13 cellular contexts compared by ENCODE assay signal in genomic region chr9:34651286-34651685, GRCh38. TPM values are rescaled to one million over a fixed set of nuclear protein-coding genes. Genes with fewer than 3 reads are reported as not detected.
DNase-seq lines count a peak whose midpoint lies in the region; ATAC-seq and TF ChIP-seq lines count a peak whose summit lies in the region.
"Had no signal": no experiment of that assay in that cellular context is flagged by ENCODE, and none has a peak within 500 bp of the region (broad histone marks: within the 10 kb centered on the region; RNA-seq: fewer than 3 reads in every experiment).

No MANE protein-coding gene starts in this region.

- CTCF ChIA-PET in WTC11 (lab: Charles Lee) = interaction anchor here (0.6 to 4.2 kb wide), 7 partner anchors 13 to 717 kb away, joined by 3 to 31 read pairs (median 4); partner anchors contain the start of gene SIGMAR1

- H3K4me3 ChIP-seq in CD4-positive, CD25-positive, alpha-beta regulatory T cell (ENCODE audit: low read depth, low read length) = no peak overlapping the region

- H3K27me3 ChIP-seq in CD4-positive, CD25-positive, alpha-beta regulatory T cell (ENCODE audit: control insufficient read depth, insufficient read depth, low read length) = no peaks in the 10 kb centered on the region

- no peak overlapping the region for H3K27ac ChIP-seq in CD4-positive, CD25-positive, alpha-beta regulatory T cell (ENCODE audit: insufficient read depth, low read length, poor library complexity, severe bottlenecking)

- H3K36me3 ChIP-seq in CD4-positive, CD25-positive, alpha-beta regulatory T cell (ENCODE audit: control insufficient read depth, insufficient read depth, low read length) = peaks cover 31% of the 10 kb centered on the region

- peaks cover 16% of the 10 kb centered on the region for H3K36me3 Mint-ChIP-seq in CD4-positive, CD25-positive, alpha-beta regulatory T cell
- H3K36me3 Mint-ChIP-seq in WTC11 (peaks cover 18% of the 10 kb centered on the region), glutamatergic neuron (ENCODE audit: unreplicated experiment) (peaks cover 8% of the 10 kb centered on the region)

- no peaks in the 10 kb centered on the region for H3K27me3 Mint-ChIP-seq in CD4-positive, CD25-positive, alpha-beta regulatory T cell
- H3K27me3 Mint-ChIP-seq in WTC11 (ENCODE audit: low read depth) (no peaks in the 10 kb centered on the region), glutamatergic neuron (ENCODE audit: unreplicated experiment) (peaks cover 7% of the 10 kb centered on the region)
- H3K27me3 Mint-ChIP-seq: activated naive CD8-positive, alpha-beta T cell; naive B cell; T-cell had no signal

- H3K27ac Mint-ChIP-seq in CD4-positive, CD25-positive, alpha-beta regulatory T cell = peak overlapping the region in 2 of 3 donors; percentile 31 to 52
- H3K27ac Mint-ChIP-seq in WTC11 (peak overlapping the region; percentile 94; the same call in 1 of the 2 replicates), glutamatergic neuron (ENCODE audit: unreplicated experiment) (no peak overlapping the region)
- H3K27ac Mint-ChIP-seq: activated naive CD8-positive, alpha-beta T cell had no signal

- TF ChIP-seq CTCF in WTC11 (IDR thresholded peaks at IDR 0.05) (no peak), glutamatergic neuron (IDR thresholded peaks at IDR 0.05; ENCODE audit: partially characterized antibody, unreplicated experiment) (no peak)

- ATAC-seq in CD4-positive, CD25-positive, alpha-beta regulatory T cell (ENCODE audit: low read depth in 2 of 2) = no peak
- ATAC-seq in WTC11 (no peak), GM18907 (IDR thresholded peaks at IDR 0.05; ENCODE audit: unreplicated experiment) (no peak)

- no peaks in the 10 kb centered on the region for H3K9me3 ChIP-seq in CD4-positive, CD25-positive, alpha-beta regulatory T cell (ENCODE audit: control insufficient read depth in 2 of 2, low read length in 2 of 2)

- peaks cover 9 to 59% (median 51%) of the 10 kb centered on the region in 4 donors for H3K4me1 Mint-ChIP-seq in CD4-positive, CD25-positive, alpha-beta regulatory T cell
- H3K4me1 Mint-ChIP-seq in WTC11 (peaks cover 40% of the 10 kb centered on the region), glutamatergic neuron (ENCODE audit: low read depth, unreplicated experiment) (peaks cover 27% of the 10 kb centered on the region)

- DNase-seq in CD4-positive, CD25-positive, alpha-beta regulatory T cell = no peak
- DNase-seq in WTC11 (ENCODE audit: low spot score) (no peak), glutamatergic neuron (no peak), pons (ENCODE audit: low spot score) (peak; percentile 32), middle frontal gyrus (ENCODE audit: extremely low spot score, low spot score) (no peak), NCI-H1694 (lab: John Stamatoyannopoulos, UW) (no peak)
- no peak for DNase-seq in effector CD8-positive, alpha-beta T cell (lab: John Stamatoyannopoulos, UW)
- DNase-seq: naive B cell had no signal

- H3K9me3 Mint-ChIP-seq in CD4-positive, CD25-positive, alpha-beta regulatory T cell = peaks cover 0 to 3% (median 0%) of the 10 kb centered on the region in 7 donors
- H3K9me3 Mint-ChIP-seq in WTC11 (no peaks in the 10 kb centered on the region), glutamatergic neuron (ENCODE audit: unreplicated experiment) (peaks cover 7% of the 10 kb centered on the region)
- H3K9me3 Mint-ChIP-seq: naive B cell, T-cell had no signal

- H3K4me3 Mint-ChIP-seq in CD4-positive, CD25-positive, alpha-beta regulatory T cell = peak overlapping the region in 1 of 4 donors; percentile 16
- peak overlapping the region; percentile 81 for H3K4me3 Mint-ChIP-seq in WTC11
- peak overlapping the region; percentile 77 for H3K4me3 Mint-ChIP-seq in glutamatergic neuron (ENCODE audit: unreplicated experiment)
- H3K4me3 Mint-ChIP-seq: activated naive CD8-positive, alpha-beta T cell; T-cell had no signal

- POLR2A ChIA-PET in WTC11 (lab: Charles Lee) = interaction anchor here (0.9 to 1.3 kb wide), 2 partner anchors 14 to 51 kb away, joined by 3 to 5 read pairs; partner anchors contain the start of gene SIGMAR1

- peaks cover 22% of the 10 kb centered on the region for H3K4me1 ChIP-seq in CD4-positive, CD25-positive, alpha-beta regulatory T cell (ENCODE audit: control insufficient read depth, insufficient read depth, low read length, poor library complexity, severe bottlenecking)

TF ChIP-seq in WTC11, 78 proteins besides CTCF, POLR2A, EP300 and RAD21:
- TF ChIP-seq ELF4 (CRISPR knock-in tag; IDR thresholded peaks at IDR 0.05; ENCODE audit: low read depth) (no peak), ATF2 (CRISPR knock-in tag; IDR thresholded peaks at IDR 0.05; ENCODE audit: borderline replicate concordance, low read depth) (no peak), FOXP4 (CRISPR knock-in tag; IDR thresholded peaks at IDR 0.05) (no peak), NR1H2 (CRISPR knock-in tag; IDR thresholded peaks at IDR 0.05) (no peak), FOXJ3 (CRISPR knock-in tag; IDR thresholded peaks at IDR 0.05; ENCODE audit: borderline replicate concordance) (no peak), TP53 (CRISPR knock-in tag; IDR thresholded peaks at IDR 0.05) (no peak), ZNF396 (CRISPR knock-in tag; IDR thresholded peaks at IDR 0.05; ENCODE audit: borderline replicate concordance) (no peak), FOXP1 (CRISPR knock-in tag; IDR thresholded peaks at IDR 0.05; ENCODE audit: borderline replicate concordance) (no peak)
- TF ChIP-seq, protein P1, sequence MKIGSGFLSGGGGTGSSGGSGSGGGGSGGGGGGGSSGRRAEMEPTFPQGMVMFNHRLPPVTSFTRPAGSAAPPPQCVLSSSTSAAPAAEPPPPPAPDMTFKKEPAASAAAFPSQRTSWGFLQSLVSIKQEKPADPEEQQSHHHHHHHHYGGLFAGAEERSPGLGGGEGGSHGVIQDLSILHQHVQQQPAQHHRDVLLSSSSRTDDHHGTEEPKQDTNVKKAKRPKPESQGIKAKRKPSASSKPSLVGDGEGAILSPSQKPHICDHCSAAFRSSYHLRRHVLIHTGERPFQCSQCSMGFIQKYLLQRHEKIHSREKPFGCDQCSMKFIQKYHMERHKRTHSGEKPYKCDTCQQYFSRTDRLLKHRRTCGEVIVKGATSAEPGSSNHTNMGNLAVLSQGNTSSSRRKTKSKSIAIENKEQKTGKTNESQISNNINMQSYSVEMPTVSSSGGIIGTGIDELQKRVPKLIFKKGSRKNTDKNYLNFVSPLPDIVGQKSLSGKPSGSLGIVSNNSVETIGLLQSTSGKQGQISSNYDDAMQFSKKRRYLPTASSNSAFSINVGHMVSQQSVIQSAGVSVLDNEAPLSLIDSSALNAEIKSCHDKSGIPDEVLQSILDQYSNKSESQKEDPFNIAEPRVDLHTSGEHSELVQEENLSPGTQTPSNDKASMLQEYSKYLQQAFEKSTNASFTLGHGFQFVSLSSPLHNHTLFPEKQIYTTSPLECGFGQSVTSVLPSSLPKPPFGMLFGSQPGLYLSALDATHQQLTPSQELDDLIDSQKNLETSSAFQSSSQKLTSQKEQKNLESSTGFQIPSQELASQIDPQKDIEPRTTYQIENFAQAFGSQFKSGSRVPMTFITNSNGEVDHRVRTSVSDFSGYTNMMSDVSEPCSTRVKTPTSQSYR (CRISPR knock-in tag; IDR thresholded peaks at IDR 0.05) = no peak

RNA-seq across cellular contexts. Expression of gene IL11RA, which starts 0.7 kb away (rescaled TPM):
- total RNA-seq in CD4-positive, CD25-positive, alpha-beta regulatory T cell = 228 TPM
- polyA plus RNA-seq in CD4-positive, CD25-positive, alpha-beta regulatory T cell = 10 to 100 TPM in 2 of 4 donors, 1 to 10 TPM in 2; 7.3 to 12.3 (median 9.6) TPM
- 7.2 to 8.6 TPM (median 7.6 TPM) in 3 replicates for total RNA-seq in WTC11 (2021)
- total RNA-seq in glutamatergic neuron (ENCODE audit: unreplicated experiment) = 28.8 TPM

RNA-seq across cellular contexts. Expression of gene GALT, which starts 4.8 kb away (rescaled TPM):
- total RNA-seq in CD4-positive, CD25-positive, alpha-beta regulatory T cell = 222 TPM
- 10 to 100 TPM; 56.1 to 67.0 (median 60.1) TPM for polyA plus RNA-seq in CD4-positive, CD25-positive, alpha-beta regulatory T cell
- total RNA-seq in WTC11 (2021) = 35.9 to 39.7 TPM (median 37.6 TPM) in 3 replicates
- 57.5 TPM for total RNA-seq in glutamatergic neuron (ENCODE audit: unreplicated experiment)

RNA-seq across cellular contexts. Expression of gene CCL27, which starts 11.2 kb away (rescaled TPM):
- not detected for total RNA-seq in CD4-positive, CD25-positive, alpha-beta regulatory T cell
- under 1 TPM in 1 of 4 donors, not detected in 3; 0.28 TPM for polyA plus RNA-seq in CD4-positive, CD25-positive, alpha-beta regulatory T cell
- total RNA-seq in WTC11 (2021) (0.68 to 1.0 TPM (median 0.89 TPM) in 3 replicates), glutamatergic neuron (ENCODE audit: unreplicated experiment) (1.7 TPM)
- total RNA-seq: LHCN-M2, subcutaneous adipose tissue, T-cell had no signal

RNA-seq across cellular contexts. Expression of gene SIGMAR1, which starts 13.7 kb away (rescaled TPM):
- total RNA-seq in CD4-positive, CD25-positive, alpha-beta regulatory T cell = 34.1 TPM
- polyA plus RNA-seq in CD4-positive, CD25-positive, alpha-beta regulatory T cell = 100 to 1,000 TPM; 107 to 130 (median 119) TPM
- total RNA-seq in WTC11 (2021) (108 to 116 TPM (median 109 TPM) in 3 replicates), glutamatergic neuron (ENCODE audit: unreplicated experiment) (44.4 TPM)

RNA-seq across cellular contexts. Expression of gene ARID3C, which starts 22.4 kb away (rescaled TPM):
- total RNA-seq in CD4-positive, CD25-positive, alpha-beta regulatory T cell = not detected
- polyA plus RNA-seq in CD4-positive, CD25-positive, alpha-beta regulatory T cell = not detected
- total RNA-seq in WTC11 (2021) (0.14 to 0.23 TPM (median 0.15 TPM) in 3 replicates), glutamatergic neuron (ENCODE audit: unreplicated experiment) (not detected)
- total RNA-seq: subcutaneous adipose tissue had no signal
